ENCODE assay signal across 12 cellular contexts in genomic region chr5:65262590-65263189, GRCh38.
DNase-seq lines count a peak whose midpoint lies in the region; ATAC-seq and TF ChIP-seq lines count a peak whose summit lies in the region.
"Had no signal": no experiment of that assay in that cellular context is flagged by ENCODE, and none has a peak within 500 bp of the region (broad histone marks: within the 10 kb centered on the region; RNA-seq: fewer than 3 reads in every experiment).

No MANE protein-coding gene starts in this region.

- POLR2A ChIA-PET in BJ (lab: Charles Lee), result interaction anchor here (1.0 kb wide), 1 partner anchor 217 kb away, joined by 3 read pairs; no protein-coding TSS in a partner anchor
- POLR2A ChIA-PET in T-cell (lab: Charles Lee), result interaction anchor here in 1 of 2 donors (0.6 kb wide), 1 partner anchor 209 kb away, joined by 3 read pairs; no protein-coding TSS in a partner anchor

- no peak overlapping the region for H3K4me3 ChIP-seq in BJ (ENCODE audit: low read depth, low read length)
- H3K4me3 ChIP-seq: thyroid gland had no signal

- H3K9me3 Mint-ChIP-seq in stimulated activated naive B cell treated with anti-CD40 and anti-IgM and Interleukin-4, amounts not matched to agents 10 μg/mL and 1 μg/mL and 100 μg/mL, for 72 hours, result peaks cover 0 to 1% of the 10 kb centered on the region in 2 donors
- H3K9me3 Mint-ChIP-seq in T-cell, result no peaks in the 10 kb centered on the region
- H3K9me3 Mint-ChIP-seq: activated naive CD4-positive, alpha-beta T cell treated with anti-CD3 and anti-CD28 coated beads, Interleukin-2, amount 50 U/mL, for 24 hours had no signal

- H3K27ac Mint-ChIP-seq in stimulated activated naive B cell treated with anti-CD40 and anti-IgM and Interleukin-4, amounts not matched to agents 10 μg/mL and 1 μg/mL and 100 μg/mL, for 72 hours, result no peak overlapping the region
- H3K27ac Mint-ChIP-seq in T-cell, result no peak overlapping the region
- H3K27ac Mint-ChIP-seq: activated naive CD4-positive, alpha-beta T cell treated with anti-CD3 and anti-CD28 coated beads, Interleukin-2, amount 50 U/mL, for 24 hours had no signal

- no peak for TF ChIP-seq CTCF in BJ (IDR thresholded peaks at IDR 0.05; ENCODE audit: insufficient read depth, low read depth, low read length)

- no peaks in the 10 kb centered on the region; the same call in 1 of the 2 replicates for H3K36me3 ChIP-seq in BJ (ENCODE audit: control insufficient read depth, insufficient read depth, low read length)
- H3K36me3 ChIP-seq: thyroid gland had no signal

- ATAC-seq in GM19395 (IDR thresholded peaks at IDR 0.05; ENCODE audit: unreplicated experiment) (no peak), T-cell (replicated peaks in 1 of 4) (no peak)
- ATAC-seq in stimulated activated naive B cell treated with anti-CD40 and anti-IgM and Interleukin-4, amounts not matched to agents 10 μg/mL and 1 μg/mL and 100 μg/mL, for 72 hours (replicated peaks), result no peak

- CTCF ChIA-PET in BJ (lab: Yijun Ruan, JAX) (interaction anchor here (1.0 kb wide), 1 partner anchor 52 kb away, joined by 3 read pairs; no protein-coding TSS in a partner anchor), T-cell (lab: Charles Lee) (no interaction called here)

- H3K4me3 Mint-ChIP-seq in stimulated activated naive B cell treated with anti-CD40 and anti-IgM and Interleukin-4, amounts not matched to agents 10 μg/mL and 1 μg/mL and 100 μg/mL, for 72 hours, result no peak overlapping the region
- no peak overlapping the region for H3K4me3 Mint-ChIP-seq in T-cell
- H3K4me3 Mint-ChIP-seq: activated naive CD4-positive, alpha-beta T cell treated with anti-CD3 and anti-CD28 coated beads, Interleukin-2, amount 50 U/mL, for 24 hours had no signal

- H3K4me1 Mint-ChIP-seq in stimulated activated naive B cell treated with anti-CD40 and anti-IgM and Interleukin-4, amounts not matched to agents 10 μg/mL and 1 μg/mL and 100 μg/mL, for 72 hours, result no peaks in the 10 kb centered on the region
- no peaks in the 10 kb centered on the region for H3K4me1 Mint-ChIP-seq in T-cell
- H3K4me1 Mint-ChIP-seq: activated naive CD4-positive, alpha-beta T cell treated with anti-CD3 and anti-CD28 coated beads, Interleukin-2, amount 50 U/mL, for 24 hours had no signal

- H3K36me3 Mint-ChIP-seq in stimulated activated naive B cell treated with anti-CD40 and anti-IgM and Interleukin-4, amounts not matched to agents 10 μg/mL and 1 μg/mL and 100 μg/mL, for 72 hours, result peaks cover 2 to 4% of the 10 kb centered on the region in 2 donors
- no peaks in the 10 kb centered on the region for H3K36me3 Mint-ChIP-seq in T-cell
- H3K36me3 Mint-ChIP-seq: activated naive CD4-positive, alpha-beta T cell treated with anti-CD3 and anti-CD28 coated beads, Interleukin-2, amount 50 U/mL, for 24 hours had no signal

- no peaks in the 10 kb centered on the region for H3K27me3 Mint-ChIP-seq in stimulated activated naive B cell treated with anti-CD40 and anti-IgM and Interleukin-4, amounts not matched to agents 10 μg/mL and 1 μg/mL and 100 μg/mL, for 72 hours
- peaks cover 0 to 1% of the 10 kb centered on the region in 2 donors for H3K27me3 Mint-ChIP-seq in T-cell
- H3K27me3 Mint-ChIP-seq: activated naive CD4-positive, alpha-beta T cell treated with anti-CD3 and anti-CD28 coated beads, Interleukin-2, amount 50 U/mL, for 24 hours had no signal

- peak; percentile 69 for DNase-seq in BJ (ENCODE audit: low read depth)
- DNase-seq in NCI-H226, result peak; percentile 85
- peak; percentile 61 for DNase-seq in dermis blood vessel endothelial cell
- peak; percentile 60 for DNase-seq in myocyte (ENCODE audit: low read depth)
- DNase-seq in stimulated activated naive B cell treated with anti-CD40 and anti-IgM and Interleukin-4, amounts not matched to agents 10 μg/mL and 1 μg/mL and 100 μg/mL, for 72 hours, result no peak
- no peak for DNase-seq in T-cell
- no peak for DNase-seq in NCI-H1417 (lab: John Stamatoyannopoulos, UW)
- DNase-seq: DND-41; stimulated activated CD4-positive, alpha-beta T cell treated with anti-CD3 and anti-CD28 coated beads, Interleukin-15, amount 100 ng/mL, for 24 hours had no signal

- no peaks in the 10 kb centered on the region for H3K27me3 ChIP-seq in BJ (ENCODE audit: control insufficient read depth, insufficient read depth, low read length)
- H3K27me3 ChIP-seq: thyroid gland had no signal

Comparison
In these comparisons a context has a peak if more than half of its experiments do, and no peak if none do; other contexts are left out.
1. DNase-seq: peak in BJ (single experiment), NCI-H226 (single experiment), dermis blood vessel endothelial cell (single experiment) and myocyte (single experiment); none in stimulated activated naive B cell treated with anti-CD40 and anti-IgM and Interleukin-4, amounts not matched to agents 10 μg/mL and 1 μg/mL and 100 μg/mL, for 72 hours (single experiment), T-cell (0 of 34) and NCI-H1417 (0 of 3).